ENCODE assay signal across 8 cellular contexts in genomic region chr1:183022202-183023145, GRCh38. TPM values are rescaled to one million over a fixed set of nuclear protein-coding genes. Genes with fewer than 3 reads are reported as not detected.
DNase-seq lines count a peak whose midpoint lies in the region; ATAC-seq, FAIRE-seq and TF ChIP-seq lines count a peak whose summit lies in the region.

No MANE protein-coding gene starts in this region.

- H3K27ac Mint-ChIP-seq in T-cell, result peak overlapping the region in 1 of 2 donors; percentile 4

- peak overlapping the region; percentile 88 for H3K9ac ChIP-seq in HUES6 (ENCODE audit: low read length)
- peak overlapping the region; percentile 44 to 51 for H3K9ac ChIP-seq in kidney (ENCODE audit: low read length in 2 of 2)

- H3K36me3 Mint-ChIP-seq in T-cell, result no peaks in the 10 kb centered on the region

- CTCF ChIA-PET in T-cell (lab: Charles Lee), result no interaction called here

- H3K4me1 ChIP-seq in HUES6 (ENCODE audit: control insufficient read depth, insufficient read depth, low read length) (peaks cover 31% of the 10 kb centered on the region), kidney (ENCODE audit: control insufficient read depth in 1 of 2, insufficient read depth in 1 of 2, low read depth in 1 of 2, low read length in 2 of 2) (peaks cover 5 to 7% of the 10 kb centered on the region in 2 donors), small intestine (ENCODE audit: control insufficient read depth in 2 of 2, insufficient read depth in 1 of 2, low read depth in 1 of 2, low read length in 1 of 2) (no peaks in the 10 kb centered on the region)

- H3K27me3 ChIP-seq in HUES6 (ENCODE audit: control insufficient read depth, insufficient read depth, low read length) (no peaks in the 10 kb centered on the region), small intestine (ENCODE audit: control insufficient read depth in 2 of 2, insufficient read depth in 2 of 2, low read length in 2 of 2) (no peaks in the 10 kb centered on the region)

- TF ChIP-seq CTCF in choroid plexus epithelial cell (conservative IDR thresholded peaks at IDR 0.05; ENCODE audit: low read depth, low read length) (no peak), kidney (IDR thresholded peaks at IDR 0.05; ENCODE audit: borderline replicate concordance, extremely low read depth, insufficient read depth) (no peak)

- H3K9me3 Mint-ChIP-seq in T-cell, result peaks cover 0 to 4% (median 0%) of the 10 kb centered on the region in 3 donors

- H3K4me3 Mint-ChIP-seq in T-cell, result peak overlapping the region; percentile 37 to 66 (median 64)

- intact Hi-C loops in kidney (cut with DNase I), result no loop called here

- no peaks in the 10 kb centered on the region for H3K36me3 ChIP-seq in HUES6 (ENCODE audit: control insufficient read depth, insufficient read depth, low read length)
- no peaks in the 10 kb centered on the region for H3K36me3 ChIP-seq in kidney (ENCODE audit: control insufficient read depth in 1 of 2, insufficient read depth in 2 of 2, low read length in 2 of 2)
- H3K36me3 ChIP-seq in small intestine (ENCODE audit: control insufficient read depth in 2 of 2, insufficient read depth in 2 of 2, low read length in 2 of 2), result no peaks in the 10 kb centered on the region

- H3K4me3 ChIP-seq in HUES6 (ENCODE audit: low read depth, low read length) (peak overlapping the region; percentile 77), choroid plexus epithelial cell (ENCODE audit: low read depth, low read length) (peak overlapping the region; percentile 85), kidney (ENCODE audit: low read length in 2 of 2) (peak overlapping the region; percentile 66 to 68), small intestine (ENCODE audit: low read depth in 1 of 2, low read length in 2 of 2) (peak overlapping the region; percentile 57 to 68)

- no peak for FAIRE-seq in kidney (lab: Jason Lieb, UNC)
- no peak for FAIRE-seq in small intestine (lab: Jason Lieb, UNC)

- H3K4me1 Mint-ChIP-seq in T-cell, result peaks cover 12 to 23% (median 19%) of the 10 kb centered on the region in 3 donors

- POLR2A ChIA-PET in T-cell (lab: Charles Lee), result no interaction called here

- peak; percentile 38 for ATAC-seq in GM21367 (IDR thresholded peaks at IDR 0.05; ENCODE audit: unreplicated experiment)
- ATAC-seq in T-cell (replicated peaks in 1 of 4), result peak in 3 of 4 experiments; percentile 23 to 28 (median 24)

- 1% methylated on average over 49 to 57 of the region's 57 CpGs for WGBS in small intestine, 3 donors

- peak overlapping the region; percentile 77 for H3K27ac ChIP-seq in HUES6 (ENCODE audit: low read depth, low read length)
- peak overlapping the region; percentile 96 to 97 for H3K27ac ChIP-seq in kidney (ENCODE audit: low read depth in 2 of 2, low read length in 2 of 2)
- H3K27ac ChIP-seq in small intestine (ENCODE audit: low read depth in 1 of 2, low read length in 1 of 2), result peak overlapping the region; percentile 62 to 99

- DNase-seq in DMS153 (lab: John Stamatoyannopoulos, UW) (peak; percentile 52), T-cell (peak in 2 of 34 experiments; percentile 1 to 6), choroid plexus epithelial cell (ENCODE audit: low read depth) (peak; percentile 99), kidney (peak; percentile 93), small intestine (peak; percentile 64)
- DNase-seq in effector CD8-positive, alpha-beta T cell (lab: John Stamatoyannopoulos, UW), result no peak

- no peaks in the 10 kb centered on the region for H3K9me3 ChIP-seq in HUES6 (ENCODE audit: control insufficient read depth, insufficient read depth, low read depth, low read length)
- no peaks in the 10 kb centered on the region for H3K9me3 ChIP-seq in kidney (ENCODE audit: control insufficient read depth in 1 of 2, low read length in 2 of 2)
- H3K9me3 ChIP-seq in small intestine (ENCODE audit: control insufficient read depth, low read depth), result no peaks in the 10 kb centered on the region

- peaks cover 62 to 67% of the 10 kb centered on the region in 2 donors for H3K27me3 Mint-ChIP-seq in T-cell

RNA-seq across cellular contexts. Expression of gene LAMC1, which starts 0.7 kb away (rescaled TPM):
- total RNA-seq in T-cell, result 1 to 10 TPM in 3 of 5 donors, under 1 TPM in 2; 0.30 to 3.1 (median 2.1) TPM
- total RNA-seq in kidney, result 140 TPM
- polyA plus RNA-seq in kidney (ENCODE audit: insufficient read depth, low read depth, low replicate concordance), result 21.1 TPM
- 10 to 100 TPM in 1 of 3 donors, 1 to 10 TPM in 2; 2.5 to 41.0 (median 3.5) TPM for polyA plus RNA-seq in small intestine

Comparison
In these comparisons a context has a peak if more than half of its experiments do, and no peak if none do; other contexts are left out.
1. RNA of gene LAMC1, which starts 0.7 kb away (total RNA-seq): 140 TPM in kidney (single experiment); 0.30 to 3.1 TPM in T-cell; every median in the first group is over 10 times any median in the second.
2. Peak in every context shown above with its lines, with median percentiles within 50 percentile points of each other: H3K27ac ChIP-seq and H3K4me3 ChIP-seq.